In the genomic region with DNA sequence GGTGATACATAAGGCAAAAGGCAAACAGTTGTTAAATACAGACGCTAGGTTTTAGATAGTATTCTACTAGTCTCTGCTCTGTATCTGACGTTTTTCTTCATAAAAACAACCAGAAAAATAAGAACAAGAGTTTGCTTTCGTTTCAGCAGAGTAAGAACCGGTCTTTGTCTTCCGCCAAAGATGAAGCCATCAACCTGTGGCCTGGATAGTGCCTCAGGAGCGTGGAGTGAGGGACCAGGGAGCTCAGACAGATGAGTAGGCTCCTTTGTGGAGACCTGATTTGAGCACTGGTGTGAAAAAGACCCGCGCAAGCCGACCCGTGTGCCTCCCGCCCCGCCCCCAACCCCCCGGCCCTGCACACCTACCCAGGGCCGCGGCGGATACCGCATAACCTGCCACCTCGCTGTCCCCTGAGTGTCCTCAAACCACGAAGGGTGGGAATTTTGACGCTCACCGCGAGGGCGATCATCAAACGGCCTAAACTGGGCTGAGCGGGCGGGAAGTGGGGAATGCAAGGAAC, we compare ENCODE assay signal across 8 cellular contexts. TPM values are rescaled to one million over a fixed set of nuclear protein-coding genes. Genes with fewer than 3 reads are reported as not detected.
DNase-seq lines count a peak whose midpoint lies in the region; ATAC-seq and TF ChIP-seq lines count a peak whose summit lies in the region.

No MANE protein-coding gene starts in this region.

- H3K27me3 ChIP-seq in BJ (ENCODE audit: control insufficient read depth, insufficient read depth, low read length): no peaks in the 10 kb centered on the region

- H3K27me3 Mint-ChIP-seq in central memory CD8-positive, alpha-beta T cell: no peaks in the 10 kb centered on the region

- H3K36me3 ChIP-seq in BJ (ENCODE audit: control insufficient read depth, insufficient read depth, low read length): no peaks in the 10 kb centered on the region; the same call in 1 of the 2 replicates

- ATAC-seq in HG03280 (IDR thresholded peaks at IDR 0.05; ENCODE audit: unreplicated experiment): peak; percentile 3
- ATAC-seq in central memory CD8-positive, alpha-beta T cell (replicated peaks; ENCODE audit: extremely low read depth, poor library complexity, severe bottlenecking): no peak
- ATAC-seq in activated CD4-positive, CD25-positive, alpha-beta regulatory T cell treated with anti-CD3 and anti-CD28 coated beads, Interleukin-2, amount 50 U/mL, for 24 hours: no peak

- no peak overlapping the region for H3K27ac Mint-ChIP-seq in central memory CD8-positive, alpha-beta T cell (ENCODE audit: low read depth)

- CTCF ChIA-PET in BJ (lab: Yijun Ruan, JAX): interaction anchor here (1.2 to 1.3 kb wide), 2 partner anchors 10 to 27 kb away, joined by 3 to 4 read pairs; no protein-coding TSS in a partner anchor

- no peaks in the 10 kb centered on the region for H3K9me3 Mint-ChIP-seq in central memory CD8-positive, alpha-beta T cell

- H3K4me3 ChIP-seq in BJ (ENCODE audit: low read depth, low read length): peak overlapping the region; percentile 99

- DNase-seq in BJ (ENCODE audit: low read depth) (no peak), lung microvascular endothelial cell (ENCODE audit: low read depth in 2 of 2) (peak; percentile 6 to 7), SIG-M5 (lab: John Stamatoyannopoulos, UW) (no peak), NCI-H1930 (lab: John Stamatoyannopoulos, UW) (no peak)
- peak in 1 of 2 donors; percentile 11 for DNase-seq in central memory CD8-positive, alpha-beta T cell (ENCODE audit: low spot score in 2 of 2)
- DNase-seq in stimulated activated CD4-positive, alpha-beta T cell treated with anti-CD3 and anti-CD28 coated beads, Interleukin-4, amount 100 ng/mL, for 4 hours: no peak

- POLR2A ChIA-PET in BJ (lab: Charles Lee): interaction anchor here (0.6 kb wide), 2 partner anchors 46 to 190 kb away, joined by 3 read pairs; no protein-coding TSS in a partner anchor

- TF ChIP-seq CTCF in BJ (IDR thresholded peaks at IDR 0.05; ENCODE audit: insufficient read depth, low read depth, low read length): no peak

- peaks cover 16% of the 10 kb centered on the region for H3K4me1 Mint-ChIP-seq in central memory CD8-positive, alpha-beta T cell

- H3K36me3 Mint-ChIP-seq in central memory CD8-positive, alpha-beta T cell (ENCODE audit: insufficient read depth): peaks cover 2% of the 10 kb centered on the region

- H3K4me3 Mint-ChIP-seq in central memory CD8-positive, alpha-beta T cell: peak overlapping the region; percentile 73

RNA-seq across cellular contexts. Expression of gene LMO7, which starts 1.0 kb away (rescaled TPM):
- 149 and 181 TPM in 2 replicates for polyA plus RNA-seq in BJ (2011; rRNA removed)
- 248 and 319 TPM in 2 replicates for polyA minus RNA-seq in BJ (2011; rRNA and poly(A)+ RNA removed)
- total RNA-seq in lung microvascular endothelial cell: 25.6 and 31.2 TPM in 2 replicates

Comparison
In these comparisons a context has a peak if more than half of its experiments do, and no peak if none do; other contexts are left out.
1. DNase-seq: peak in lung microvascular endothelial cell (2 of 2); none in BJ (single experiment), SIG-M5 (single experiment), stimulated activated CD4-positive, alpha-beta T cell treated with anti-CD3 and anti-CD28 coated beads, Interleukin-4, amount 100 ng/mL, for 4 hours (0 of 2) and NCI-H1930 (0 of 2).